Comparison of ENCODE assay signal across 8 cellular contexts in genomic region chr9:125413579-125413978, GRCh38.
"Had no signal": no experiment of that assay in that cellular context is flagged by ENCODE, and none has a peak within 500 bp of the region (broad histone marks: within the 10 kb centered on the region; RNA-seq: fewer than 3 reads in every experiment).

No MANE protein-coding gene starts in this region.

- ATAC-seq: GM12878 had no signal

- DNase-seq: GDM1, GF-D8 had no signal

- FAIRE-seq: G401.6, GM12878, GM12891, GM12892, GM18507, GM19239 had no signal

- H3K4me3 ChIP-seq: GM12878 had no signal
